1 cellular context compared by ENCODE assay signal in the genomic region with DNA sequence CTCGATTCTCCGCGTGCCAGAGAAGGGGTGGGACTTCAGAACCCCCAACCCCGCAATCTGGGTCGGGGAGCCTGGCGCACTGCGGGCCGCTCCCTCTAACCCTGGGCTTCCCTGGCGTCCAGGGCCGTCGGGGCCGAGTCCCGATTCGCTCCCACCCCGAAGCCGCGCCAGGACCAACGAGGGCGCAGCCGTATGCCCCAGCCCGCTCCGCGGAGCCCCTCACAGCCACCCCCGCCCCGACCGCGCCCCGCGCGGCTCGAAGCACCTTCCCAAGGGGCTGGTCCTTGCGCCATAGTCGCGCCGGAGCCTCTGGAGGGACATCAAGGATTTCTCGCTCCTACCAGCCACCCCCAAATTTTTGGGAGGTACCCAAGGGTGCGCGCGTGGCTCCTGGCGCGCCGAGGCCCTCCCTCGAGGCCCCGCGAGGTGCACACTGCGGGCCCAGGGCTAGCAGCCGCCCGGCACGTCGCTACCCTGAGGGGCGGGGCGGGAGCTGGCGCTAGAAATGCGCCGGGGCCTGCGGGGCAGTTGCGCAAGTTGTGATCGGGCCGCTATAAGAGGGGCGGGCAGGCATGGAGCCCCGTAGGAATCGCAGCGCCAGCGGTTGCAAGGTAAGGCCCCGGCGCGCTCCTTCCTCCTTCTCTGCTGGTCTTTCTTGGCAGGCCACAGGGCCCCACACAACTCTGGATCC.
A peak's percentile ranks its signal among the peaks of the same experiment; 100 is the strongest.
TF ChIP-seq lines count a peak whose summit lies in the region.

A gene (plus strand): TSS at position 583 of the 691 bp plus-strand sequence. CDS start 10,741 bp downstream, outside the sequence.

TF ChIP-seq in HepG2, 621 proteins besides CTCF, POLR2A, EP300 and RAD21 (continued from another document):
- TF ChIP-seq MEIS1 (CRISPR knock-in tag; IDR thresholded peaks at IDR 0.05; ENCODE audit: borderline replicate concordance) (no peak), ZNF451 (CRISPR knock-in tag; IDR thresholded peaks at IDR 0.05) (no peak), ZNF850 (CRISPR knock-in tag; conservative IDR thresholded peaks at IDR 0.05) (no peak), GFI1 (CRISPR knock-in tag; IDR thresholded peaks at IDR 0.05; ENCODE audit: borderline replicate concordance) (no peak), ELF3 (CRISPR knock-in tag; IDR thresholded peaks at IDR 0.05) (no peak), EZH2 (conservative IDR thresholded peaks at IDR 0.05; ENCODE audit: low read depth, low read length) (no peak), ZNF556 (CRISPR knock-in tag; IDR thresholded peaks at IDR 0.05; ENCODE audit: borderline replicate concordance) (no peak), FOXA1 (IDR thresholded peaks at IDR 0.05) (no peak), FOXA1 (CRISPR knock-in tag; IDR thresholded peaks at IDR 0.05) (no peak), HMG20B (CRISPR knock-in tag; conservative IDR thresholded peaks at IDR 0.05) (no peak), ZNF121 (CRISPR knock-in tag; IDR thresholded peaks at IDR 0.05) (no peak), CEBPB (IDR thresholded peaks at IDR 0.05; ENCODE audit: borderline replicate concordance, low read depth, low read length) (0 out of 2 replicates have a peak, but pooled peaks have one; percentile 20), KDM3A (CRISPR knock-in tag; IDR thresholded peaks at IDR 0.05; ENCODE audit: low read depth) (no peak)
- TF ChIP-seq, protein P1, sequence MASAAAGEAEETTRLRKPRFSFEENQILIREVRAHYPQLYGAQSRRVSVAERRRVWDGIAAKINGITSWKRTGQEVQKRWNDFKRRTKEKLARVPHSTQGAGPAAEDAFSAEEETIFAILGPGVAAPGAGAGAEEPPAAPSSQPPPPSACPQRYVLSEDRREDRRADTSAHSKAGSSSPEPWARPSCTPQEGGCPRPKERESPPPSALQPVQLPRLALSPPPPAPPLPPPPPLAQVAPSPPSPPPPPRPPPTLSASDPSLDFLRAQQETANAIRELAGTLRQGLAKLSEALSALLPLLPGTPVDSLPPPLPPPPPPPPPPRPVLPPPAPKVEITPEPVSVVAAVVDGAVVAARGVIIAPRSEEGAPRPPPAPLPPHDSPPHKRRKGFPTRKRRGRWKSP (CRISPR knock-in tag; IDR thresholded peaks at IDR 0.05), result peak; percentile 73; the same call in 1 of the 2 replicates
- TF ChIP-seq, protein P2, sequence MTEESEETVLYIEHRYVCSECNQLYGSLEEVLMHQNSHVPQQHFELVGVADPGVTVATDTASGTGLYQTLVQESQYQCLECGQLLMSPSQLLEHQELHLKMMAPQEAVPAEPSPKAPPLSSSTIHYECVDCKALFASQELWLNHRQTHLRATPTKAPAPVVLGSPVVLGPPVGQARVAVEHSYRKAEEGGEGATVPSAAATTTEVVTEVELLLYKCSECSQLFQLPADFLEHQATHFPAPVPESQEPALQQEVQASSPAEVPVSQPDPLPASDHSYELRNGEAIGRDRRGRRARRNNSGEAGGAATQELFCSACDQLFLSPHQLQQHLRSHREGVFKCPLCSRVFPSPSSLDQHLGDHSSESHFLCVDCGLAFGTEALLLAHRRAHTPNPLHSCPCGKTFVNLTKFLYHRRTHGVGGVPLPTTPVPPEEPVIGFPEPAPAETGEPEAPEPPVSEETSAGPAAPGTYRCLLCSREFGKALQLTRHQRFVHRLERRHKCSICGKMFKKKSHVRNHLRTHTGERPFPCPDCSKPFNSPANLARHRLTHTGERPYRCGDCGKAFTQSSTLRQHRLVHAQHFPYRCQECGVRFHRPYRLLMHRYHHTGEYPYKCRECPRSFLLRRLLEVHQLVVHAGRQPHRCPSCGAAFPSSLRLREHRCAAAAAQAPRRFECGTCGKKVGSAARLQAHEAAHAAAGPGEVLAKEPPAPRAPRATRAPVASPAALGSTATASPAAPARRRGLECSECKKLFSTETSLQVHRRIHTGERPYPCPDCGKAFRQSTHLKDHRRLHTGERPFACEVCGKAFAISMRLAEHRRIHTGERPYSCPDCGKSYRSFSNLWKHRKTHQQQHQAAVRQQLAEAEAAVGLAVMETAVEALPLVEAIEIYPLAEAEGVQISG (CRISPR knock-in tag; IDR thresholded peaks at IDR 0.05), result no peak
